ENCODE assay signal across 28 cellular contexts in the genomic region with DNA sequence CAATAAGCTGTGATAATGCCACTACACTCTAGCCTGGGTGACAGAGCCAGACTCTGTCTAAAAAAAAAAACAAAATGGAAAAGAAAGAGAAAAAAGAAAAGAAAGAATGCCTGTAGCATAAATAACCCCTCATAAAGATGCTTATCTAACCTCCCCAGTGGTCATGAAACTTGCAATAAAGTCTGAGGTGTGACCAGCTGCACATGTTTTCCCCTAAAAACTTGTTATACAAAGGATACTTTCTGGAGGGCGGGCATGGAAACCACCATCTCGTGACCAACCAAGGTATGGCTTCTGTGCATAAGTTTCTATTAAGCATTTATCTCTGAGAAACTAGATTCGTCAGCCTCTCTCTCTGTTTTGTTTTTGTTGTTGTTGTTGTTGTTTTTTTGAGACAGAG. TPM values are rescaled to one million over a fixed set of nuclear protein-coding genes. Genes with fewer than 3 reads are reported as not detected.
DNase-seq lines count a peak whose midpoint lies in the region; ATAC-seq, FAIRE-seq and TF ChIP-seq lines count a peak whose summit lies in the region.
"Had no signal": no experiment of that assay in that cellular context is flagged by ENCODE, and none has a peak within 500 bp of the region (broad histone marks: within the 10 kb centered on the region; RNA-seq: fewer than 3 reads in every experiment).

No MANE protein-coding gene starts in this region.

- POLR2A ChIA-PET in activated B cell treated with CpG ODN at 0.5 μM for 24 hours (lab: Charles Lee): interaction anchor here (0.6 to 1.8 kb wide), 8 partner anchors 10 to 398 kb away, joined by 3 to 8 read pairs (median 4); a partner anchor contains a TSS

- peak; percentile 45 for ATAC-seq in HG03280 (IDR thresholded peaks at IDR 0.05; ENCODE audit: unreplicated experiment)
- no peak for ATAC-seq in activated B cell treated with CpG ODN at 0.5 μM for 24 hours (ENCODE audit: low read depth)
- no peak for ATAC-seq in GM19455 (IDR thresholded peaks at IDR 0.05; ENCODE audit: unreplicated experiment)
- ATAC-seq in GM19351 (IDR thresholded peaks at IDR 0.05; ENCODE audit: unreplicated experiment): no peak
- ATAC-seq: heart left ventricle, pancreas, WTC11 had no signal

- peak; percentile 80 for FAIRE-seq in GM19239 (lab: Jason Lieb, UNC)
- FAIRE-seq: G401.6, pancreas had no signal

- TF ChIP-seq CTCF in GM10266 (IDR thresholded peaks at IDR 0.05; ENCODE audit: control insufficient read depth, insufficient read depth, low read depth, missing control alignments): no peak
- TF ChIP-seq CTCF in activated B cell treated with CpG ODN at 0.5 μM for 24 hours (IDR thresholded peaks at IDR 0.05): no peak

- intact Hi-C loops in activated B cell treated with CpG ODN at 0.5 μM for 24 hours (cut with micrococcal nuclease): no loop called here

- peak overlapping the region; percentile 86 for H3K27ac Mint-ChIP-seq in activated B cell treated with CpG ODN at 0.5 μM for 24 hours
- H3K27ac Mint-ChIP-seq: activated CD4-positive, alpha-beta memory T cell treated with anti-CD3 and anti-CD28 coated beads, Interleukin-2, amount 10 ng/mL, durations not matched to agents 7 days and 5 days; CD4-positive, alpha-beta T cell; dendritic cell treated with granulocyte-macrophage colony-stimulating factor and Interleukin-4, amounts not matched to agents 40 ng/mL and 50 ng/mL, for 4 days; mesothelial cell of epicardium; nephron; WTC11 had no signal

- H3K9me3 Mint-ChIP-seq in activated B cell treated with CpG ODN at 0.5 μM for 24 hours: no peaks in the 10 kb centered on the region
- H3K9me3 Mint-ChIP-seq: activated CD4-positive, alpha-beta memory T cell treated with anti-CD3 and anti-CD28 coated beads, Interleukin-2, amount 10 ng/mL, durations not matched to agents 7 days and 5 days; CD4-positive, alpha-beta T cell; dendritic cell treated with granulocyte-macrophage colony-stimulating factor and Interleukin-4, amounts not matched to agents 40 ng/mL and 50 ng/mL, for 4 days; mesothelial cell of epicardium; nephron; WTC11 had no signal

- H3K4me1 Mint-ChIP-seq in activated B cell treated with CpG ODN at 0.5 μM for 24 hours: peaks cover 63% of the 10 kb centered on the region
- H3K4me1 Mint-ChIP-seq: mesothelial cell of epicardium, WTC11 had no signal

- peak; percentile 23 for DNase-seq in GM10266 (ENCODE audit: extremely low spot score)
- DNase-seq in GM19239 (ENCODE audit: insufficient read length, low spot score): no peak
- DNase-seq in activated B cell treated with CpG ODN at 0.5 μM for 24 hours: no peak
- DNase-seq in activated CD4-positive, alpha-beta T cell treated with anti-CD3 and anti-CD28 coated beads, Interleukin-2, amount 50 U/mL, for 48 hours: no peak
- DNase-seq in glomerular visceral epithelial cell (ENCODE audit: extremely low spot score): no peak
- DNase-seq: activated CD4-positive, alpha-beta memory T cell treated with anti-CD3 and anti-CD28 coated beads, Interleukin-2, amount 10 ng/mL, durations not matched to agents 7 days and 5 days; activated naive CD4-positive, alpha-beta T cell treated with Interleukin-2 at 50 U/mL for 16 hours; activated T-cell treated with anti-CD3 and anti-CD28 coated beads, Interleukin-2, amount 50 U/mL, for 1 hour; amniotic stem cell; CD4-positive, alpha-beta T cell; DMS 273 treated with DMSO at 0.1 percent for 48 hours; H7; heart left ventricle; KBM-7; NCI-H1092 treated with DMSO at 0.1 percent for 48 hours; NCI-H2081 treated with DMSO at 0.1 percent for 48 hours; NK-92 treated with Interleukin-12 subunit alpha and Interleukin-12 subunit beta, amount 100 ng/mL, for 24 hours; pancreas; sigmoid colon; testis had no signal

- H3K4me3 Mint-ChIP-seq in activated B cell treated with CpG ODN at 0.5 μM for 24 hours: no peak overlapping the region
- H3K4me3 Mint-ChIP-seq: activated CD4-positive, alpha-beta memory T cell treated with anti-CD3 and anti-CD28 coated beads, Interleukin-2, amount 10 ng/mL, durations not matched to agents 7 days and 5 days; CD4-positive, alpha-beta T cell; dendritic cell treated with granulocyte-macrophage colony-stimulating factor and Interleukin-4, amounts not matched to agents 40 ng/mL and 50 ng/mL, for 4 days; mesothelial cell of epicardium; nephron; WTC11 had no signal

- no peaks in the 10 kb centered on the region for H3K27me3 Mint-ChIP-seq in activated B cell treated with CpG ODN at 0.5 μM for 24 hours
- H3K27me3 Mint-ChIP-seq: activated CD4-positive, alpha-beta memory T cell treated with anti-CD3 and anti-CD28 coated beads, Interleukin-2, amount 10 ng/mL, durations not matched to agents 7 days and 5 days; CD4-positive, alpha-beta T cell; dendritic cell treated with granulocyte-macrophage colony-stimulating factor and Interleukin-4, amounts not matched to agents 40 ng/mL and 50 ng/mL, for 4 days had no signal

- CTCF ChIA-PET in activated B cell treated with CpG ODN at 0.5 μM for 24 hours (lab: Charles Lee): no interaction called here

- peaks cover 28% of the 10 kb centered on the region for H3K36me3 Mint-ChIP-seq in activated B cell treated with CpG ODN at 0.5 μM for 24 hours (ENCODE audit: low read depth)
- H3K36me3 Mint-ChIP-seq: WTC11 had no signal

RNA-seq across cellular contexts. Expression of a gene that starts 21.8 kb away (rescaled TPM):
- total RNA-seq in activated B cell treated with CpG ODN at 0.5 μM for 24 hours: 64.0 and 66.3 TPM in 2 replicates

RNA-seq across cellular contexts. Expression of a gene that starts 26.0 kb away (rescaled TPM):
- total RNA-seq in activated B cell treated with CpG ODN at 0.5 μM for 24 hours: 20.1 and 24.8 TPM in 2 replicates

RNA-seq across cellular contexts. Expression of a gene that starts 51.0 kb away (rescaled TPM):
- 5.1 and 7.7 TPM in 2 replicates for total RNA-seq in activated B cell treated with CpG ODN at 0.5 μM for 24 hours
